32 cellular contexts compared by ENCODE assay signal in genomic region chr4:174460684-174461083, GRCh38.
A peak's percentile ranks its signal among the peaks of the same experiment; 100 is the strongest.
DNase-seq lines count a peak whose midpoint lies in the region; ATAC-seq, FAIRE-seq and TF ChIP-seq lines count a peak whose summit lies in the region.
"Had no signal": no experiment of that assay in that cellular context is flagged by ENCODE, and none has a peak within 500 bp of the region (broad histone marks: within the 10 kb centered on the region; RNA-seq: fewer than 3 reads in every experiment).

No MANE protein-coding gene starts in this region.

- WGBS in A549 (ENCODE audit: missing lambda C conversion rate): 13% methylated on average over 1 of the region's 1 CpG
- 6% methylated on average over 1 of the region's 1 CpG for WGBS in SK-N-SH (ENCODE audit: low lambda C conversion rate)

- H4K20me1 ChIP-seq in PC-3 (ENCODE audit: low read length) (no peaks in the 10 kb centered on the region), SK-N-SH (ENCODE audit: insufficient read depth) (no peaks in the 10 kb centered on the region)
- H4K20me1 ChIP-seq: BLaER1 had no signal

- H3K9me3 ChIP-seq in A549: peaks cover 8% of the 10 kb centered on the region; the same call in 2 of the 3 replicates
- H3K9me3 ChIP-seq in PC-3 (ENCODE audit: low read length): no peaks in the 10 kb centered on the region
- H3K9me3 ChIP-seq in mucosa of descending colon: no peaks in the 10 kb centered on the region
- no peaks in the 10 kb centered on the region for H3K9me3 ChIP-seq in SK-N-SH
- H3K9me3 ChIP-seq: ascending aorta, BLaER1, thyroid gland had no signal

- H3K9ac ChIP-seq in PC-3 (ENCODE audit: low read length) (no peak overlapping the region), SK-N-SH (no peak overlapping the region)
- H3K9ac ChIP-seq: BLaER1 had no signal

- POLR2A ChIA-PET in A549 (lab: Yijun Ruan, JAX) (interaction anchor here (1.3 kb wide), 1 partner anchor 62 kb away, joined by 3 read pairs; the partner anchor contains the start of gene HPGD), PC-3 (lab: Charles Lee; ENCODE audit: unreplicated experiment) (no interaction called here), SK-N-SH (lab: Yijun Ruan, JAX) (no interaction called here)

- H3K27ac ChIP-seq in A549 (peak overlapping the region; percentile 87 to 92), PC-3 (ENCODE audit: low read length) (peak overlapping the region; percentile 85), SK-N-SH (ENCODE audit: low read depth in 2 of 2, low read length in 1 of 2) (no peak overlapping the region)
- H3K27ac ChIP-seq: ascending aorta, BLaER1, epithelial cell of prostate, foreskin keratinocyte, SJSA1 had no signal

- no peaks in the 10 kb centered on the region for H3K36me3 ChIP-seq in PC-3 (ENCODE audit: low read depth, low read length)
- H3K36me3 ChIP-seq in mucosa of descending colon (ENCODE audit: low read depth): no peaks in the 10 kb centered on the region
- H3K36me3 ChIP-seq in SK-N-SH (replicated peaks in 1 of 2; ENCODE audit: control insufficient read depth in 1 of 2, insufficient read depth in 2 of 2, low read length in 1 of 2): no peaks in the 10 kb centered on the region
- H3K36me3 ChIP-seq: ascending aorta, BLaER1, heart left ventricle, SJSA1, thyroid gland had no signal

- TF ChIP-seq RAD21 in A549 (conservative IDR thresholded peaks at IDR 0.05 in 1 of 2, IDR thresholded peaks at IDR 0.05 in 1 of 2): no peak
- TF ChIP-seq RAD21 in SK-N-SH (IDR thresholded peaks at IDR 0.05; ENCODE audit: low read length): no peak

- H3K27me3 ChIP-seq in PC-3 (ENCODE audit: low read length) (no peaks in the 10 kb centered on the region), SK-N-SH (ENCODE audit: insufficient read depth) (no peaks in the 10 kb centered on the region)
- H3K27me3 ChIP-seq: ascending aorta, BLaER1, foreskin keratinocyte, heart left ventricle, SJSA1, thyroid gland had no signal

- H3K9me2 ChIP-seq in PC-3 (replicated peaks; ENCODE audit: low read length): no peaks in the 10 kb centered on the region
- no peaks in the 10 kb centered on the region for H3K9me2 ChIP-seq in SK-N-SH

- BruUV-seq in PC-3 (replicated peaks; lab: Mats Ljungman, UMichigan): no TSS peak

- H3K4me2 ChIP-seq in A549: peak overlapping the region; percentile 67
- H3K4me2 ChIP-seq in PC-3 (ENCODE audit: low read length): peak overlapping the region; percentile 56
- H3K4me2 ChIP-seq in SK-N-SH: no peak overlapping the region
- H3K4me2 ChIP-seq: BLaER1 had no signal

- H3K4me3 ChIP-seq in A549 (no peak overlapping the region), PC-3 (ENCODE audit: low read length) (no peak overlapping the region), choroid plexus epithelial cell (ENCODE audit: low read depth, low read length) (no peak overlapping the region), mucosa of descending colon (no peak overlapping the region), SK-N-SH (ENCODE audit: low read depth in 2 of 2, low read length in 1 of 2) (no peak overlapping the region)
- H3K4me3 ChIP-seq: ascending aorta, BLaER1, heart left ventricle, K562, SJSA1, thyroid gland had no signal

- TF ChIP-seq POLR2A in A549 (IDR thresholded peaks at IDR 0.05; ENCODE audit: low read length): no peak

- H3K4me1 Mint-ChIP-seq in HFFc6 (ENCODE audit: low read depth): no peaks in the 10 kb centered on the region
- H3K4me1 Mint-ChIP-seq: activated naive CD8-positive, alpha-beta T cell treated with anti-CD3 and anti-CD28 coated beads for 36 hours; T-helper 17 cell had no signal

- H3K4me1 ChIP-seq in A549: peaks cover 34% of the 10 kb centered on the region
- H3K4me1 ChIP-seq in PC-3 (ENCODE audit: insufficient read depth, low read length): peaks cover 25% of the 10 kb centered on the region
- H3K4me1 ChIP-seq in mucosa of descending colon (ENCODE audit: low read depth): peaks cover 16% of the 10 kb centered on the region
- no peaks in the 10 kb centered on the region for H3K4me1 ChIP-seq in SK-N-SH (ENCODE audit: control insufficient read depth in 1 of 2, insufficient read depth in 2 of 2, low read depth in 1 of 2, low read length in 1 of 2)
- H3K4me1 ChIP-seq: BLaER1, foreskin keratinocyte, heart left ventricle, SJSA1 had no signal

- no peak overlapping the region for H3K4me3 Mint-ChIP-seq in HFFc6
- H3K4me3 Mint-ChIP-seq: activated naive CD8-positive, alpha-beta T cell treated with anti-CD3 and anti-CD28 coated beads for 36 hours; H9; naive thymus-derived CD4-positive, alpha-beta T cell; stimulated activated naive CD8-positive, alpha-beta T cell treated with anti-CD3 and anti-CD28 coated beads, Interleukin-15, Interleukin-2, amounts not matched to agents 100 ng/mL and 50 ng/mL, for 24 hours; T-helper 17 cell had no signal

- no peak overlapping the region for H3K27ac Mint-ChIP-seq in HFFc6
- H3K27ac Mint-ChIP-seq: activated naive CD8-positive, alpha-beta T cell treated with anti-CD3 and anti-CD28 coated beads for 36 hours; H9; naive thymus-derived CD4-positive, alpha-beta T cell; stimulated activated naive CD8-positive, alpha-beta T cell treated with anti-CD3 and anti-CD28 coated beads, Interleukin-15, Interleukin-2, amounts not matched to agents 100 ng/mL and 50 ng/mL, for 24 hours; T-helper 17 cell had no signal

- H3K36me3 Mint-ChIP-seq in HFFc6 (ENCODE audit: low read depth): no peaks in the 10 kb centered on the region
- H3K36me3 Mint-ChIP-seq: activated naive CD8-positive, alpha-beta T cell treated with anti-CD3 and anti-CD28 coated beads for 36 hours; naive thymus-derived CD4-positive, alpha-beta T cell had no signal

- CTCF ChIA-PET in A549 (lab: Yijun Ruan, JAX) (interaction anchor here (1.1 kb wide), 1 partner anchor 50 kb away, joined by 3 read pairs; no protein-coding TSS in a partner anchor), PC-3 (lab: Charles Lee) (no interaction called here), SK-N-SH (lab: Yijun Ruan, JAX) (interaction anchor here (0.9 kb wide), 1 partner anchor 171 kb away, joined by 3 read pairs; no protein-coding TSS in a partner anchor)

- intact Hi-C loops in PC-3 (cut with micrococcal nuclease): no loop called here
- intact Hi-C loops in mucosa of descending colon (cut with DNase I, micrococcal nuclease): no loop called here

- no peak for TF ChIP-seq EP300 in A549 (IDR thresholded peaks at IDR 0.05)
- TF ChIP-seq EP300 in SK-N-SH (IDR thresholded peaks at IDR 0.05; ENCODE audit: borderline replicate concordance in 1 of 2, low read depth in 1 of 2, low read length in 1 of 2): no peak

- H2AFZ ChIP-seq in PC-3 (ENCODE audit: low read length): no peak overlapping the region
- no peak overlapping the region for H2AFZ ChIP-seq in SK-N-SH (ENCODE audit: low read depth)

- H3K79me2 ChIP-seq in PC-3 (ENCODE audit: low read length): no peaks in the 10 kb centered on the region
- no peaks in the 10 kb centered on the region for H3K79me2 ChIP-seq in SK-N-SH (ENCODE audit: insufficient read depth)

- peak; percentile 13 for FAIRE-seq in A549 (lab: Jason Lieb, UNC)
- FAIRE-seq: K562 had no signal

- peaks cover 3% of the 10 kb centered on the region for H3F3A ChIP-seq in PC-3 (ENCODE audit: low read length, unreplicated experiment)
- H3F3A ChIP-seq in SK-N-SH (replicated peaks; ENCODE audit: insufficient read depth): no peaks in the 10 kb centered on the region

- TF ChIP-seq CTCF in A549 (IDR thresholded peaks at IDR 0.05): no peak
- TF ChIP-seq CTCF in PC-3 (conservative IDR thresholded peaks at IDR 0.05; ENCODE audit: low read depth, low read length): no peak
- TF ChIP-seq CTCF in choroid plexus epithelial cell (conservative IDR thresholded peaks at IDR 0.05; ENCODE audit: low read depth, low read length): no peak
- TF ChIP-seq CTCF in mucosa of descending colon (IDR thresholded peaks at IDR 0.05): no peak
- TF ChIP-seq CTCF in SK-N-SH (IDR thresholded peaks at IDR 0.05): no peak
- no peak for TF ChIP-seq CTCF in HFFc6 (IDR thresholded peaks at IDR 0.05)

- DNase-seq in A549 (ENCODE audit: low read depth in 1 of 2, low spot score in 1 of 2): no peak
- DNase-seq in PC-3: peak; percentile 70
- DNase-seq in choroid plexus epithelial cell (ENCODE audit: low read depth): peak; percentile 48
- DNase-seq in mucosa of descending colon: no peak
- DNase-seq in SK-N-SH: no peak
- no peak for DNase-seq in HFFc6
- no peak for DNase-seq in SK-N-DZ (ENCODE audit: low spot score)
- no peak for DNase-seq in SIG-M5 treated with dmso at 0.1 percent for 504 hours (lab: John Stamatoyannopoulos, UW; ENCODE audit: unreplicated experiment)
- DNase-seq: activated CD4-positive, alpha-beta T cell treated with anti-CD3 and anti-CD28 coated beads for 48 hours; activated effector memory CD4-positive, alpha-beta T cell treated with anti-CD3 and anti-CD28 coated beads, Interleukin-2, amount 50 U/mL, for 16 hours; activated naive CD8-positive, alpha-beta T cell treated with anti-CD3 and anti-CD28 coated beads for 36 hours; activated T-cell treated with anti-CD3 and anti-CD28 coated beads, Interleukin-2, amount 50 U/mL, for 1 hour; DMS79 treated with DMSO at 0.1 percent for 48 hours; foreskin keratinocyte; H9; heart left ventricle; left cardiac atrium; MM.1S; naive thymus-derived CD4-positive, alpha-beta T cell; NCI-H1436; NCI-H2081 treated with DMSO at 0.1 percent for 48 hours; NCI-H345; NCI-H748 treated with DMSO at 0.1 percent for 48 hours; nucleus accumbens; T-helper 17 cell; thyroid gland had no signal

- H3K9me3 Mint-ChIP-seq in HFFc6: peaks cover 30% of the 10 kb centered on the region
- H3K9me3 Mint-ChIP-seq: stimulated activated naive CD8-positive, alpha-beta T cell treated with anti-CD3 and anti-CD28 coated beads, Interleukin-15, Interleukin-2, amounts not matched to agents 100 ng/mL and 50 ng/mL, for 24 hours had no signal

- peak in 1 of 2 experiments; percentile 55; a peak in 2 of 6 replicates for ATAC-seq in A549
- ATAC-seq in PC-3: peak; percentile 13; the same call in 1 of the 2 replicates
- ATAC-seq in mucosa of descending colon: peak; percentile 57
- ATAC-seq: foreskin keratinocyte; heart left ventricle; K562; left cardiac atrium; naive thymus-derived CD4-positive, alpha-beta T cell; T-helper 17 cell had no signal

- H3K27me3 Mint-ChIP-seq in HFFc6 (ENCODE audit: insufficient read depth): no peaks in the 10 kb centered on the region

TF ChIP-seq in A549, 52 proteins besides CTCF, POLR2A, EP300 and RAD21 (continues in another document):
- TF ChIP-seq GATA3 (IDR thresholded peaks at IDR 0.05; ENCODE audit: borderline replicate concordance) (peak; percentile 61; the same call in 1 of the 2 replicates), JUNB (IDR thresholded peaks at IDR 0.05) (0 out of 2 replicates have a peak, but pooled peaks have one; percentile 37), PHF8 (IDR thresholded peaks at IDR 0.05; ENCODE audit: borderline replicate concordance, low read depth) (no peak)

TF ChIP-seq in SK-N-SH, 30 proteins besides CTCF, POLR2A, EP300 and RAD21 (continues in another document):
- TF ChIP-seq YY1 (IDR thresholded peaks at IDR 0.05; ENCODE audit: low read depth) (no peak), NFIC (IDR thresholded peaks at IDR 0.05; ENCODE audit: borderline replicate concordance) (no peak), MAX (IDR thresholded peaks at IDR 0.05; ENCODE audit: low read depth) (no peak), GABPA (IDR thresholded peaks at IDR 0.05; ENCODE audit: low read depth) (no peak)

Comparison
In these comparisons a context has a peak if more than half of its experiments do, and no peak if none do; other contexts are left out.
1. DNase-seq: peak in PC-3 (single experiment) and choroid plexus epithelial cell (single experiment); none in A549 (0 of 2), mucosa of descending colon (0 of 3), SK-N-SH (single experiment), HFFc6 (single experiment), SK-N-DZ (single experiment) and SIG-M5 treated with dmso at 0.1 percent for 504 hours (single experiment).
2. H3K27ac ChIP-seq: peak in A549 (2 of 2) and PC-3 (single experiment); none in SK-N-SH (0 of 2).
3. Of the 12 proteins assayed by ChIP-seq in both A549 and SK-N-SH: peak only in A549: FOSL2; only in SK-N-SH: none; in both: none; in neither: 11.